13 cellular contexts compared by ENCODE assay signal in genomic region chr2:11239718-11240462, GRCh38.
DNase-seq lines count a peak whose midpoint lies in the region; ATAC-seq and TF ChIP-seq lines count a peak whose summit lies in the region.
"Had no signal": no experiment of that assay in that cellular context is flagged by ENCODE, and none has a peak within 500 bp of the region (broad histone marks: within the 10 kb centered on the region; RNA-seq: fewer than 3 reads in every experiment).

No MANE protein-coding gene starts in this region.

- peak; percentile 65 for DNase-seq in HT1080 (ENCODE audit: low read depth)
- peak; percentile 44 for DNase-seq in SW480 (ENCODE audit: low spot score)
- DNase-seq in foreskin keratinocyte, result peak; percentile 15 to 40
- peak; percentile 26 for DNase-seq in retinal pigment epithelial cell (ENCODE audit: low read depth)
- no peak for DNase-seq in NCI-H2029 (lab: John Stamatoyannopoulos, UW)
- DNase-seq in HK-2 (ENCODE audit: unreplicated experiment), result no peak
- no peak for DNase-seq in activated naive CD4-positive, alpha-beta T cell (lab: John Stamatoyannopoulos, UW)
- DNase-seq: activated T-cell treated with anti-CD3 and anti-CD28 coated beads for 4 hours; stimulated activated CD4-positive, alpha-beta T cell treated with anti-CD3 and anti-CD28 coated beads, Interleukin-4, amount 100 ng/mL, for 1 hour; T-helper 2 cell; upper lobe of left lung had no signal

- no peaks in the 10 kb centered on the region for H3K27me3 ChIP-seq in foreskin keratinocyte
- H3K27me3 ChIP-seq: upper lobe of left lung had no signal

- TF ChIP-seq CTCF in foreskin keratinocyte (conservative IDR thresholded peaks at IDR 0.05), result no peak
- no peak for TF ChIP-seq CTCF in retinal pigment epithelial cell (conservative IDR thresholded peaks at IDR 0.05; ENCODE audit: low read depth, low read length)

- peak; percentile 72 for ATAC-seq in foreskin keratinocyte
- no peak for ATAC-seq in GM19452 (IDR thresholded peaks at IDR 0.05; ENCODE audit: unreplicated experiment)
- ATAC-seq: sciatic nerve had no signal

- H3K4me1 ChIP-seq in foreskin keratinocyte, result peaks cover 11% of the 10 kb centered on the region

- no peak overlapping the region for H3K27ac ChIP-seq in foreskin keratinocyte

- H3K4me3 ChIP-seq in retinal pigment epithelial cell (ENCODE audit: low read length), result no peak overlapping the region
- H3K4me3 ChIP-seq: upper lobe of left lung had no signal

Comparison
In these comparisons a context has a peak if more than half of its experiments do, and no peak if none do; other contexts are left out.
1. DNase-seq: peak in HT1080 (single experiment), SW480 (single experiment), foreskin keratinocyte (2 of 2) and retinal pigment epithelial cell (single experiment); none in NCI-H2029 (single experiment), HK-2 (single experiment) and activated naive CD4-positive, alpha-beta T cell (0 of 4).